ENCODE assay signal across 22 cellular contexts in genomic region chr1:94280541-94280940, GRCh38. TPM values are rescaled to one million over a fixed set of nuclear protein-coding genes. Genes with fewer than 3 reads are reported as not detected.
DNase-seq lines count a peak whose midpoint lies in the region; ATAC-seq, FAIRE-seq and TF ChIP-seq lines count a peak whose summit lies in the region.
"Had no signal": no experiment of that assay in that cellular context is flagged by ENCODE, and none has a peak within 500 bp of the region (broad histone marks: within the 10 kb centered on the region; RNA-seq: fewer than 3 reads in every experiment).

No MANE protein-coding gene starts in this region.

- RAD21 ChIA-PET in HCT116 (lab: Charles Lee; ENCODE audit: low non-redundant PET in 1 of 2, low total read pairs in 2 of 2, uncharacterized antibody in 2 of 2, unreplicated experiment in 2 of 2): no interaction called here

- ATAC-seq in HCT116 (no peak), PC-3 (peak; percentile 34; the same call in 1 of the 2 replicates), HG03354 (IDR thresholded peaks at IDR 0.05; ENCODE audit: poor library complexity, severe bottlenecking, unreplicated experiment) (no peak), GM18861 (IDR thresholded peaks at IDR 0.05; ENCODE audit: unreplicated experiment) (no peak)
- ATAC-seq: K562 had no signal

- H3K9ac ChIP-seq in HCT116 (ENCODE audit: low read length) (peak overlapping the region; percentile 58), PC-3 (ENCODE audit: low read length) (no peak overlapping the region), endothelial cell of umbilical vein (replicated peaks; ENCODE audit: extremely low read depth, insufficient read depth, low read length) (no peak overlapping the region)

- no peaks in the 10 kb centered on the region for H3K27me3 ChIP-seq in HCT116 (ENCODE audit: insufficient read depth, low read length)
- H3K27me3 ChIP-seq in PC-3 (ENCODE audit: low read length): no peaks in the 10 kb centered on the region
- H3K27me3 ChIP-seq in endothelial cell of umbilical vein (ENCODE audit: control insufficient read depth in 2 of 2, insufficient read depth in 2 of 2, low read length in 2 of 2): no peaks in the 10 kb centered on the region

- POLR2A ChIA-PET in HCT116 (lab: Charles Lee): interaction anchor here (2.4 to 2.5 kb wide), 2 partner anchors 9 to 43 kb away, joined by 9 to 10 read pairs; partner anchors contain the start of gene ARHGAP29
- POLR2A ChIA-PET in PC-3 (lab: Charles Lee; ENCODE audit: unreplicated experiment): no interaction called here
- POLR2A ChIA-PET in endothelial cell of umbilical vein (lab: Charles Lee): no interaction called here

- H3K9me2 ChIP-seq in HCT116 (ENCODE audit: insufficient read depth) (no peaks in the 10 kb centered on the region), PC-3 (replicated peaks; ENCODE audit: low read length) (no peaks in the 10 kb centered on the region)

- H3F3A ChIP-seq in PC-3 (ENCODE audit: low read length, unreplicated experiment): peaks cover 6% of the 10 kb centered on the region

- no peak for TF ChIP-seq RAD21 in HCT116 (IDR thresholded peaks at IDR 0.05; ENCODE audit: low read depth)

- CTCF ChIA-PET in HCT116 (lab: Charles Lee): interaction anchor here (1.2 kb wide), 1 partner anchor 10 kb away, joined by 3 read pairs; no protein-coding TSS in a partner anchor
- CTCF ChIA-PET in PC-3 (lab: Charles Lee): no interaction called here
- CTCF ChIA-PET in endothelial cell of umbilical vein (lab: Charles Lee): interaction anchor here (1.0 kb wide), 2 partner anchors 10 to 45 kb away, joined by 3 read pairs; no protein-coding TSS in a partner anchor

- TF ChIP-seq CTCF in HCT116 (IDR thresholded peaks at IDR 0.05 in 2 of 3, conservative IDR thresholded peaks at IDR 0.05 in 1 of 3; ENCODE audit: borderline replicate concordance in 1 of 3, insufficient read depth in 1 of 3, low read depth in 2 of 3, low read length in 2 of 3) (no peak), PC-3 (conservative IDR thresholded peaks at IDR 0.05; ENCODE audit: low read depth, low read length) (no peak), endothelial cell of umbilical vein (IDR thresholded peaks at IDR 0.05; ENCODE audit: extremely low read depth in 1 of 2, insufficient read depth in 1 of 2, low read depth in 1 of 2, low read length in 2 of 2) (no peak)

- H3K27ac ChIP-seq in HCT116 (ENCODE audit: low read depth, low read length): peak overlapping the region; percentile 69
- H3K27ac ChIP-seq in PC-3 (ENCODE audit: low read length): peak overlapping the region; percentile 38
- H3K27ac ChIP-seq in endothelial cell of umbilical vein (ENCODE audit: insufficient read depth, low read depth, low read length): no peak overlapping the region
- H3K27ac ChIP-seq: C4-2B, HL-60 had no signal

- H3K36me3 ChIP-seq in HCT116 (ENCODE audit: control insufficient read depth in 1 of 2, insufficient read depth in 2 of 2, low read length in 2 of 2) (no peaks in the 10 kb centered on the region), PC-3 (ENCODE audit: low read depth, low read length) (no peaks in the 10 kb centered on the region), endothelial cell of umbilical vein (ENCODE audit: control insufficient read depth in 2 of 2, extremely low read depth in 1 of 2, insufficient read depth in 2 of 2, low read length in 2 of 2) (no peaks in the 10 kb centered on the region)

- intact Hi-C loops in HCT116 (cut with micrococcal nuclease): no loop called here
- intact Hi-C loops in PC-3 (cut with micrococcal nuclease): loop anchor here (1.0 kb wide), 1 partner anchor 21 kb away; no protein-coding TSS in a partner anchor
- intact Hi-C loops in endothelial cell of umbilical vein (cut with micrococcal nuclease): no loop called here

- peaks cover 41 to 75% of the 10 kb centered on the region in 2 experiments for H3K4me1 ChIP-seq in HCT116 (ENCODE audit: control insufficient read depth in 1 of 2, insufficient read depth in 2 of 2, low read length in 2 of 2)
- H3K4me1 ChIP-seq in PC-3 (ENCODE audit: insufficient read depth, low read length): peaks cover 39% of the 10 kb centered on the region
- peaks cover 43% of the 10 kb centered on the region for H3K4me1 ChIP-seq in endothelial cell of umbilical vein (ENCODE audit: control insufficient read depth, extremely low read depth, insufficient read depth, low read length)

- DNase-seq in HCT116 (ENCODE audit: low read depth, low spot score) (no peak), PC-3 (peak; percentile 78), endothelial cell of umbilical vein (ENCODE audit: low read depth, low spot score) (no peak), kidney tubule cell (ENCODE audit: low spot score) (peak; percentile 52), COLO668 (lab: John Stamatoyannopoulos, UW; ENCODE audit: unreplicated experiment) (no peak), NCI-H2107 (lab: John Stamatoyannopoulos, UW) (no peak)
- DNase-seq: AML-193; CD4-positive, alpha-beta T cell; DMS79 treated with DMSO at 0.1 percent for 48 hours; GF-D8; HCEC 1CT; HFFc6; IMR-90 had no signal

- H3K9me3 ChIP-seq in HCT116 (ENCODE audit: control insufficient read depth in 1 of 2, insufficient read depth in 1 of 2, low read depth in 1 of 2, low read length in 2 of 2) (no peaks in the 10 kb centered on the region), PC-3 (ENCODE audit: low read length) (no peaks in the 10 kb centered on the region), endothelial cell of umbilical vein (replicated peaks; ENCODE audit: control insufficient read depth, insufficient read depth, low read length) (no peaks in the 10 kb centered on the region)

- H3K4me2 ChIP-seq in HCT116 (ENCODE audit: low read length) (peak overlapping the region; percentile 68), PC-3 (ENCODE audit: low read length) (peak overlapping the region; percentile 46), endothelial cell of umbilical vein (ENCODE audit: insufficient read depth, low read length) (no peak overlapping the region)

- dilution Hi-C loops in endothelial cell of umbilical vein (cut with MboI; ENCODE audit: extremely low pct_ligation_motif_present, low sequenced_read_pairs): no loop called here

- no peaks in the 10 kb centered on the region for H4K20me1 ChIP-seq in HCT116 (ENCODE audit: insufficient read depth)
- H4K20me1 ChIP-seq in PC-3 (ENCODE audit: low read length): no peaks in the 10 kb centered on the region
- no peaks in the 10 kb centered on the region for H4K20me1 ChIP-seq in endothelial cell of umbilical vein (replicated peaks; ENCODE audit: control insufficient read depth, extremely low read depth, insufficient read depth, low read length)

- no peaks in the 10 kb centered on the region for H3K9me1 ChIP-seq in endothelial cell of umbilical vein (replicated peaks; ENCODE audit: control insufficient read depth, extremely low read depth, insufficient read depth, low read length)

- no TSS peak for BruUV-seq in HCT116 (replicated peaks; lab: Mats Ljungman, UMichigan)
- no TSS peak for BruUV-seq in PC-3 (replicated peaks; lab: Mats Ljungman, UMichigan)
- BruUV-seq in endothelial cell of umbilical vein (replicated peaks; lab: Mats Ljungman, UMichigan): no TSS peak

- no peak overlapping the region for H3K4me3 ChIP-seq in HCT116 (replicated peaks in 1 of 2; ENCODE audit: low read depth in 1 of 2, low read length in 2 of 2)
- H3K4me3 ChIP-seq in PC-3 (ENCODE audit: low read length): no peak overlapping the region
- no peak overlapping the region for H3K4me3 ChIP-seq in endothelial cell of umbilical vein (replicated peaks in 1 of 3; ENCODE audit: insufficient read depth in 1 of 3, low read depth in 1 of 3, low read length in 3 of 3)
- H3K4me3 ChIP-seq: K562 had no signal

- TF ChIP-seq POLR2A in HCT116 (IDR thresholded peaks at IDR 0.05; ENCODE audit: borderline replicate concordance, extremely low read depth, insufficient read depth, insufficient read length) (no peak), endothelial cell of umbilical vein (IDR thresholded peaks at IDR 0.05; ENCODE audit: low read depth, low read length) (no peak)

- FAIRE-seq in endothelial cell of umbilical vein (lab: Jason Lieb, UNC): peak; percentile 48
- FAIRE-seq: A204.1, GM19239, H1, HTR-8/SVneo, K562 had no signal

- H3K79me2 ChIP-seq in HCT116 (ENCODE audit: insufficient read depth, low read length) (no peaks in the 10 kb centered on the region), PC-3 (ENCODE audit: low read length) (no peaks in the 10 kb centered on the region), endothelial cell of umbilical vein (ENCODE audit: control insufficient read depth, insufficient read depth, low read length) (no peaks in the 10 kb centered on the region)

- H2AFZ ChIP-seq in HCT116 (ENCODE audit: low read depth, low read length, poor library complexity, severe bottlenecking) (no peak overlapping the region), PC-3 (ENCODE audit: low read length) (no peak overlapping the region), endothelial cell of umbilical vein (ENCODE audit: low read depth, low read length) (no peak overlapping the region)

TF ChIP-seq in HCT116, 20 proteins besides CTCF, POLR2A, EP300 and RAD21 (continues in another document):
- TF ChIP-seq TCF7L2 (IDR thresholded peaks at IDR 0.05; ENCODE audit: borderline replicate concordance, extremely low read depth, insufficient read depth, insufficient read length) (no peak), ATF3 (IDR thresholded peaks at IDR 0.05) (no peak)

TF ChIP-seq in endothelial cell of umbilical vein, 7 proteins besides CTCF, POLR2A, EP300 and RAD21 (continues in another document):
- TF ChIP-seq JUN (IDR thresholded peaks at IDR 0.05; ENCODE audit: borderline replicate concordance, insufficient read depth, insufficient read length, low read depth) (no peak), FOS (IDR thresholded peaks at IDR 0.05; ENCODE audit: borderline replicate concordance, insufficient read depth, low read length) (no peak), MYC (IDR thresholded peaks at IDR 0.05; ENCODE audit: low read depth, low read length) (no peak), EZH2 (IDR thresholded peaks at IDR 0.05; ENCODE audit: borderline replicate concordance, low read depth, low read length, severe bottlenecking) (no peak), GATA2 (IDR thresholded peaks at IDR 0.05; ENCODE audit: insufficient read depth, insufficient read length, low read depth, low read length) (no peak), POLR2AphosphoS5 (IDR thresholded peaks at IDR 0.05; ENCODE audit: insufficient read depth, low read depth, low read length) (no peak)

RNA-seq across cellular contexts. Expression of gene ARHGAP29, which starts 43.2 kb away (rescaled TPM):
- total RNA-seq in HCT116 (2021; ENCODE audit: unreplicated experiment) (128 TPM), PC-3 (2014; rRNA removed) (161 and 166 TPM in 2 replicates), endothelial cell of umbilical vein (199 and 215 TPM in 2 replicates)
- polyA plus RNA-seq in HCT116 (2012): 29.0 and 40.6 TPM in 2 replicates
- 47.2 and 56.3 TPM in 2 replicates for polyA plus RNA-seq in endothelial cell of umbilical vein
- 59.2 and 63.7 TPM in 2 replicates for polyA plus RNA-seq in endothelial cell of umbilical vein (2011; cell fraction: cytosol; rRNA removed)
- 194 and 251 TPM in 2 replicates for polyA plus RNA-seq in endothelial cell of umbilical vein (2011; cell fraction: nucleus; rRNA removed)
- 93.5 and 141 TPM in 2 replicates for polyA plus RNA-seq in endothelial cell of umbilical vein (2012)
- polyA minus RNA-seq in endothelial cell of umbilical vein: 189 and 190 TPM in 2 replicates
- 2.3 TPM for polyA minus RNA-seq in endothelial cell of umbilical vein (2011; cell fraction: cytosol; rRNA and poly(A)+ RNA removed)
- 458 and 651 TPM in 2 replicates for polyA minus RNA-seq in endothelial cell of umbilical vein (2011; cell fraction: nucleus; rRNA and poly(A)+ RNA removed)
- total RNA-seq: CD4-positive, alpha-beta T cell had no signal

Comparison
In these comparisons a context has a peak if more than half of its experiments do, and no peak if none do; other contexts are left out.
1. DNase-seq: peak in PC-3 (single experiment) and kidney tubule cell (single experiment); none in HCT116 (single experiment), endothelial cell of umbilical vein (single experiment), COLO668 (single experiment) and NCI-H2107 (single experiment).